Comparison of ENCODE assay signal across 17 cellular contexts in genomic region chr12:19443585-19443984, GRCh38.
"Had no signal": no experiment of that assay in that cellular context is flagged by ENCODE, and none has a peak within 500 bp of the region (broad histone marks: within the 10 kb centered on the region; RNA-seq: fewer than 3 reads in every experiment).

No MANE protein-coding gene starts in this region.

- DNase-seq: activated B cell treated with CpG ODN at 0.5 μM for 24 hours; activated CD4-positive, alpha-beta T cell treated with anti-CD3 and anti-CD28 coated beads, Interleukin-2, amount 10 ng/mL, durations not matched to agents 7 days and 5 days; activated effector memory CD4-positive, alpha-beta T cell treated with anti-CD3 and anti-CD28 coated beads, Interleukin-2, amount 50 U/mL, for 16 hours; activated T-cell treated with anti-CD3 and anti-CD28 coated beads, Interleukin-2, amount 50 U/mL, for 1 hour; anterior cingulate cortex; dorsolateral prefrontal cortex; hypothalamus; immature natural killer cell; left cardiac atrium; psoas muscle; right lobe of liver; stomach; T-helper 1 cell had no signal

- H3K27me3 ChIP-seq: dorsolateral prefrontal cortex, right lobe of liver, stomach had no signal

- ATAC-seq: activated naive CD4-positive, alpha-beta T cell treated with anti-CD3 and anti-CD28 coated beads, Interleukin-2, amount 50 U/mL, for 72 hours; esophagus mucosa; left cardiac atrium; psoas muscle; right lobe of liver had no signal

- H3K27ac Mint-ChIP-seq: activated B cell treated with CpG ODN at 0.5 μM for 24 hours; activated CD4-positive, alpha-beta T cell treated with anti-CD3 and anti-CD28 coated beads, Interleukin-2, amount 10 ng/mL, durations not matched to agents 7 days and 5 days had no signal

- H3K9me3 ChIP-seq: psoas muscle, right lobe of liver, stomach had no signal

- H3K4me3 Mint-ChIP-seq: activated B cell treated with CpG ODN at 0.5 μM for 24 hours; activated CD4-positive, alpha-beta T cell treated with anti-CD3 and anti-CD28 coated beads, Interleukin-2, amount 10 ng/mL, durations not matched to agents 7 days and 5 days had no signal

- H3K27me3 Mint-ChIP-seq: activated B cell treated with CpG ODN at 0.5 μM for 24 hours; activated CD4-positive, alpha-beta T cell treated with anti-CD3 and anti-CD28 coated beads, Interleukin-2, amount 10 ng/mL, durations not matched to agents 7 days and 5 days had no signal

- H3K27ac ChIP-seq: dorsolateral prefrontal cortex, psoas muscle, right lobe of liver, stomach had no signal

- H3K4me3 ChIP-seq: lung, right lobe of liver, stomach had no signal

- H3K9me3 Mint-ChIP-seq: activated B cell treated with CpG ODN at 0.5 μM for 24 hours; activated naive CD4-positive, alpha-beta T cell treated with anti-CD3 and anti-CD28 coated beads, Interleukin-2, amount 50 U/mL, for 72 hours; immature natural killer cell; nephron had no signal
